1 cellular context compared by ENCODE assay signal in genomic region chr10:73802276-73802991, GRCh38.
TF ChIP-seq lines count a peak whose summit lies in the region.

No MANE protein-coding gene starts in this region.

TF ChIP-seq in GM12878, 131 proteins besides CTCF, POLR2A, EP300 and RAD21:
- TF ChIP-seq NR2C1 (IDR thresholded peaks at IDR 0.05) (no peak), STAT3 (IDR thresholded peaks at IDR 0.05; ENCODE audit: low read depth, low read length) (no peak), ZNF592 (IDR thresholded peaks at IDR 0.05) (no peak), POLR2AphosphoS5 (IDR thresholded peaks at IDR 0.05; ENCODE audit: low read length) (0 out of 2 replicates have a peak, but pooled peaks have one; percentile 10), PRDM15 (CRISPR knock-in tag; IDR thresholded peaks at IDR 0.05) (no peak), IKZF1 (conservative IDR thresholded peaks at IDR 0.05) (0 out of 2 replicates have a peak, but pooled peaks have one; percentile 14)
